In the genomic region with DNA sequence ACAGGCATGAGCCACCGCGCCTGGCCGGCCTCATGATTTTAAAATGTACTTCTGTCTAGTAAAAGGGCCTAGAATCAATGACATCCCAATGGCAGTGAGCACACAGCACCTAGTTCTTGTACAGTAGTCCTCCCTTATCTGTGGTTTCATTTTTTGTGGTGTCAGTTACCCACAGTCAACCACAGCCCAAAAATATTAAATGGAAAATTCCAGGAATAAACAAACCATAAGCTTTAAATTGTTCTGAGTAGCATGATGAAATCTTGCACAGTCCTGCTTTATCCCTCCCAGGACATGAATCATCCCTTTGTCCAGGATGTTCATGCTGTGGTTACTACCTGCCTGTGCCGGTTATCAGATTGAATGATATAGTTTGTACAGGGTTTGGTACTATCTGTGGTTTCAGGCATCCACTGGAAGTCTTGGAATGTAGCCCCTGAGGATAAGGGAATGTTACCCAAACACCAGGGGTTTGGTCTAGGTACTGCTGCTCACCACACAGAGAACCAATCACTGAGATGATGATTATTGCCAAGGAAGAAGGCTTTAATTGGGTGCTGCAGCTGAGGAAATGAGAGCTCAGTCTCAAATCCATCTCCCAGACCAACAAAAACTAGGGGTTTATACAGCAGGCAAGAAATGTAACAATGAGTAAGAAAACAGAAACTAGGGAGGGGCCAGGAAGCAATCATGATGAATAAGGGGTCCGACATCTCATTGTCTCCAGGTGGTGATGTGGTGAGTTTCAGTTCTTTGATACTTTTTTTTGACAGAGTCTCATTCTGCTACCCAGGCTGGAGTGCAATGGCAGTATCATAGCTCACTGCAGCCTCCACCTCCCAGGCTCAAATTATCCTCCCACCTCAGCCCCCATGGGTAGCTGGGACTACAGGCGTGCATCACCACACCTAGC, we compare ENCODE assay signal across 11 cellular contexts. TPM values are rescaled to one million over a fixed set of nuclear protein-coding genes. Genes with fewer than 3 reads are reported as not detected.
DNase-seq lines count a peak whose midpoint lies in the region; ATAC-seq and TF ChIP-seq lines count a peak whose summit lies in the region.
"Had no signal": no experiment of that assay in that cellular context is flagged by ENCODE, and none has a peak within 500 bp of the region (broad histone marks: within the 10 kb centered on the region; RNA-seq: fewer than 3 reads in every experiment).

No MANE protein-coding gene starts in this region.

- H3K4me1 ChIP-seq in smooth muscle cell (ENCODE audit: low read depth) = no peaks in the 10 kb centered on the region

- H3K4me3 ChIP-seq in choroid plexus epithelial cell (ENCODE audit: low read depth, low read length) (no peak overlapping the region), smooth muscle cell (no peak overlapping the region)
- H3K4me3 ChIP-seq: ascending aorta had no signal

- TF ChIP-seq CTCF in choroid plexus epithelial cell (conservative IDR thresholded peaks at IDR 0.05; ENCODE audit: low read depth, low read length) (no peak), smooth muscle cell (IDR thresholded peaks at IDR 0.05; ENCODE audit: borderline replicate concordance, insufficient read depth, poor library complexity, severe bottlenecking) (no peak)

- no peaks in the 10 kb centered on the region for H3F3A ChIP-seq in smooth muscle cell (ENCODE audit: low read depth)

- H3K79me2 ChIP-seq in smooth muscle cell (ENCODE audit: low read depth) = no peaks in the 10 kb centered on the region

- no peak for DNase-seq in activated CD4-positive, CD25-positive, alpha-beta regulatory T cell (lab: John Stamatoyannopoulos, UW)
- DNase-seq in RPMI8226 (peak; percentile 41), choroid plexus epithelial cell (ENCODE audit: low read depth) (peak; percentile 91), smooth muscle cell (lab: John Stamatoyannopoulos, UW; ENCODE audit: unreplicated experiment) (no peak), NCI-H526 (lab: John Stamatoyannopoulos, UW) (no peak), HUDEP-2 (lab: John Stamatoyannopoulos, UW; ENCODE audit: unreplicated experiment in 76 of 76) (no peak)
- DNase-seq: left colon, SIG-M5 had no signal

- H3K27me3 ChIP-seq in smooth muscle cell (ENCODE audit: low read depth) = no peaks in the 10 kb centered on the region
- H3K27me3 ChIP-seq: ascending aorta had no signal

- no peak overlapping the region for H3K4me2 ChIP-seq in smooth muscle cell

- ATAC-seq in activated CD4-positive, CD25-positive, alpha-beta regulatory T cell treated with anti-CD3 and anti-CD28 coated beads, Interleukin-2, amount 50 U/mL, for 24 hours = peak; percentile 89 to 93
- no peak for ATAC-seq in HG03342 (IDR thresholded peaks at IDR 0.05; ENCODE audit: unreplicated experiment)
- ATAC-seq: left colon had no signal

- no peak overlapping the region for H2AFZ ChIP-seq in smooth muscle cell (ENCODE audit: low read depth)

- H3K9ac ChIP-seq in smooth muscle cell (ENCODE audit: low read depth) = no peak overlapping the region

- H3K36me3 ChIP-seq in smooth muscle cell (ENCODE audit: low read depth) = no peaks in the 10 kb centered on the region
- H3K36me3 ChIP-seq: ascending aorta had no signal

- 52% methylated on average over 6 of the region's 6 CpGs for WGBS in smooth muscle cell (ENCODE audit: low lambda C conversion rate)

- no peaks in the 10 kb centered on the region for H4K20me1 ChIP-seq in smooth muscle cell (ENCODE audit: low read depth)

- no peaks in the 10 kb centered on the region for H3K9me3 ChIP-seq in smooth muscle cell (replicated peaks; ENCODE audit: low read depth)
- H3K9me3 ChIP-seq: ascending aorta had no signal

- H3K27ac ChIP-seq in smooth muscle cell (ENCODE audit: low read depth) = peak overlapping the region; percentile 45
- H3K27ac ChIP-seq: ascending aorta had no signal

RNA-seq across cellular contexts. Expression of gene FHL1, which starts 16.1 kb away (rescaled TPM):
- total RNA-seq in smooth muscle cell = 98.2 and 103 TPM in 2 replicates
- polyA plus RNA-seq in smooth muscle cell = 57.8 and 76.0 TPM in 2 replicates

Comparison
In these comparisons a context has a peak if more than half of its experiments do, and no peak if none do; other contexts are left out.
1. DNase-seq: peak in RPMI8226 (single experiment) and choroid plexus epithelial cell (single experiment); none in activated CD4-positive, CD25-positive, alpha-beta regulatory T cell (0 of 4), smooth muscle cell (single experiment), NCI-H526 (0 of 2) and HUDEP-2 (0 of 76).